In genomic region chr5:59412428-59412827, GRCh38 we compare ENCODE assay signal across 17 cellular contexts.
DNase-seq lines count a peak whose midpoint lies in the region; ATAC-seq and TF ChIP-seq lines count a peak whose summit lies in the region.
"Had no signal": no experiment of that assay in that cellular context is flagged by ENCODE, and none has a peak within 500 bp of the region (broad histone marks: within the 10 kb centered on the region; RNA-seq: fewer than 3 reads in every experiment).

No MANE protein-coding gene starts in this region.

- H3K36me3 Mint-ChIP-seq in progenitor cell of endocrine pancreas (ENCODE audit: insufficient read depth) = peaks cover 6% of the 10 kb centered on the region
- H3K36me3 Mint-ChIP-seq: CD4-positive, alpha-beta memory T cell had no signal

- no peak for ATAC-seq in HG02970 (IDR thresholded peaks at IDR 0.05; ENCODE audit: low FRiP score, unreplicated experiment)
- ATAC-seq: GM23338, HCT116 had no signal

- H3K36me3 ChIP-seq in duodenal mucosa (ENCODE audit: control insufficient read depth in 1 of 2, insufficient read depth in 2 of 2, low read length in 2 of 2) = no peaks in the 10 kb centered on the region
- H3K36me3 ChIP-seq in liver (ENCODE audit: control insufficient read depth in 4 of 4, insufficient read depth in 3 of 4, low read depth in 1 of 4, low read length in 3 of 4) = no peaks in the 10 kb centered on the region
- no peaks in the 10 kb centered on the region for H3K36me3 ChIP-seq in prostate gland

- peaks cover 6 to 7% of the 10 kb centered on the region in 2 donors for H3K9me3 ChIP-seq in duodenal mucosa (ENCODE audit: control insufficient read depth in 1 of 2, low read length in 2 of 2)
- H3K9me3 ChIP-seq in liver (ENCODE audit: control insufficient read depth in 4 of 4, low read length in 3 of 4) = no peaks in the 10 kb centered on the region
- no peaks in the 10 kb centered on the region for H3K9me3 ChIP-seq in prostate gland

- H3K27me3 ChIP-seq in duodenal mucosa (ENCODE audit: control insufficient read depth in 1 of 2, insufficient read depth in 2 of 2, low read length in 2 of 2) (no peaks in the 10 kb centered on the region), liver (ENCODE audit: control insufficient read depth in 4 of 4, insufficient read depth in 4 of 4, low read length in 3 of 4) (no peaks in the 10 kb centered on the region), prostate gland (replicated peaks; ENCODE audit: insufficient read depth) (no peaks in the 10 kb centered on the region)

- H3K4me1 ChIP-seq in duodenal mucosa (ENCODE audit: control insufficient read depth in 1 of 2, insufficient read depth in 2 of 2, low read length in 2 of 2) (peaks cover 0 to 25% of the 10 kb centered on the region in 2 donors), liver (ENCODE audit: control insufficient read depth in 4 of 4, insufficient read depth in 4 of 4, low read length in 3 of 4) (peaks cover 0 to 8% (median 4%) of the 10 kb centered on the region in 4 donors), prostate gland (replicated peaks) (no peaks in the 10 kb centered on the region)

- DNase-seq in progenitor cell of endocrine pancreas (ENCODE audit: low spot score, unreplicated experiment) (no peak), prostate gland (ENCODE audit: low spot score) (no peak), superior temporal gyrus (ENCODE audit: extremely low spot score) (no peak)
- DNase-seq: 8988T; C1 segment of cervical spinal cord; Calu3; CD4-positive, alpha-beta memory T cell; COR-L47; DMS53; DMS79 treated with DMSO at 0.1 percent for 48 hours; GF-D8; H9 had no signal

- H3K4me3 ChIP-seq in duodenal mucosa (ENCODE audit: low read depth in 1 of 2, low read length in 2 of 2) (peak overlapping the region; percentile 54 to 61), liver (ENCODE audit: low read depth in 1 of 3, low read length in 3 of 3) (no peak overlapping the region), prostate gland (no peak overlapping the region)
- H3K4me3 ChIP-seq: GM23338 had no signal

- TF ChIP-seq CTCF in liver (IDR thresholded peaks at IDR 0.05; ENCODE audit: low read depth, low read length, missing input control) (no peak), progenitor cell of endocrine pancreas (IDR thresholded peaks at IDR 0.05; ENCODE audit: unreplicated experiment) (no peak), prostate gland (IDR thresholded peaks at IDR 0.05) (no peak)

- no peak for TF ChIP-seq POLR2A in prostate gland (IDR thresholded peaks at IDR 0.05)

- H3K4me3 Mint-ChIP-seq in progenitor cell of endocrine pancreas (ENCODE audit: low read depth) = no peak overlapping the region
- H3K4me3 Mint-ChIP-seq: CD4-positive, alpha-beta memory T cell; GM23338; H9 had no signal

- H3K27ac ChIP-seq in duodenal mucosa (ENCODE audit: low read depth, low read length) = no peak overlapping the region
- H3K27ac ChIP-seq in liver (ENCODE audit: low read depth in 1 of 2, low read length in 2 of 2) = no peak overlapping the region
- no peak overlapping the region for H3K27ac ChIP-seq in prostate gland

- peaks cover 12% of the 10 kb centered on the region for H3K4me1 Mint-ChIP-seq in progenitor cell of endocrine pancreas (ENCODE audit: low read depth)
- H3K4me1 Mint-ChIP-seq: CD4-positive, alpha-beta memory T cell; GM23338; H9 had no signal

- 60% methylated on average over 2 of the region's 2 CpGs for WGBS in liver
- 93% methylated on average over 2 of the region's 2 CpGs for WGBS in prostate gland

- H3K9ac ChIP-seq in duodenal mucosa (ENCODE audit: low read depth in 1 of 2, low read length in 2 of 2) (no peak overlapping the region), liver (ENCODE audit: low read depth in 1 of 2, low read length in 2 of 2) (no peak overlapping the region)

- intact Hi-C loops in prostate gland (cut with DNase I) = no loop called here

- no peak for TF ChIP-seq RAD21 in liver (IDR thresholded peaks at IDR 0.05)

- peaks cover 26% of the 10 kb centered on the region for H3K9me3 Mint-ChIP-seq in progenitor cell of endocrine pancreas (ENCODE audit: low read depth)

- no peaks in the 10 kb centered on the region for H3K27me3 Mint-ChIP-seq in progenitor cell of endocrine pancreas

- H3K27ac Mint-ChIP-seq in progenitor cell of endocrine pancreas = peak overlapping the region; percentile 29
- H3K27ac Mint-ChIP-seq: CD4-positive, alpha-beta memory T cell; GM23338; H9 had no signal

TF ChIP-seq in liver, 16 proteins besides CTCF, POLR2A, EP300 and RAD21:
- TF ChIP-seq TAF1 (conservative IDR thresholded peaks at IDR 0.05) (no peak), ATF3 (IDR thresholded peaks at IDR 0.05) (peak; percentile 17), REST (IDR thresholded peaks at IDR 0.05) (no peak), HNF4G (IDR thresholded peaks at IDR 0.05) (peak; percentile 11), EGR1 (IDR thresholded peaks at IDR 0.05; ENCODE audit: low read depth in 2 of 2) (peak in 1 of 2 donors; percentile 54), NR2F2 (IDR thresholded peaks at IDR 0.05) (no peak), FOXA1 (IDR thresholded peaks at IDR 0.05) (no peak), RXRA (IDR thresholded peaks at IDR 0.05) (peak in 1 of 2 donors; percentile 40), FOXA2 (IDR thresholded peaks at IDR 0.05) (no peak), SP1 (IDR thresholded peaks at IDR 0.05) (peak; percentile 63), HNF4A (conservative IDR thresholded peaks at IDR 0.05) (peak; percentile 3 to 71), JUND (IDR thresholded peaks at IDR 0.05) (no peak), GABPA (IDR thresholded peaks at IDR 0.05 in 1 of 2, conservative IDR thresholded peaks at IDR 0.05 in 1 of 2) (no peak), YY1 (IDR thresholded peaks at IDR 0.05) (no peak)
- TF ChIP-seq, protein P1, sequence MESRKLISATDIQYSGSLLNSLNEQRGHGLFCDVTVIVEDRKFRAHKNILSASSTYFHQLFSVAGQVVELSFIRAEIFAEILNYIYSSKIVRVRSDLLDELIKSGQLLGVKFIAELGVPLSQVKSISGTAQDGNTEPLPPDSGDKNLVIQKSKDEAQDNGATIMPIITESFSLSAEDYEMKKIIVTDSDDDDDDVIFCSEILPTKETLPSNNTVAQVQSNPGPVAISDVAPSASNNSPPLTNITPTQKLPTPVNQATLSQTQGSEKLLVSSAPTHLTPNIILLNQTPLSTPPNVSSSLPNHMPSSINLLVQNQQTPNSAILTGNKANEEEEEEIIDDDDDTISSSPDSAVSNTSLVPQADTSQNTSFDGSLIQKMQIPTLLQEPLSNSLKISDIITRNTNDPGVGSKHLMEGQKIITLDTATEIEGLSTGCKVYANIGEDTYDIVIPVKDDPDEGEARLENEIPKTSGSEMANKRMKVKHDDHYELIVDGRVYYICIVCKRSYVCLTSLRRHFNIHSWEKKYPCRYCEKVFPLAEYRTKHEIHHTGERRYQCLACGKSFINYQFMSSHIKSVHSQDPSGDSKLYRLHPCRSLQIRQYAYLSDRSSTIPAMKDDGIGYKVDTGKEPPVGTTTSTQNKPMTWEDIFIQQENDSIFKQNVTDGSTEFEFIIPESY (IDR thresholded peaks at IDR 0.05) = no peak
TF ChIP-seq in liver: peak in this region for 6.

Comparison
In these comparisons a context has a peak if more than half of its experiments do, and no peak if none do; other contexts are left out.
1. H3K4me3 ChIP-seq: peak in duodenal mucosa (2 of 2); none in liver (0 of 3) and prostate gland (0 of 2).